ENCODE assay signal across 1 cellular context in the genomic region with DNA sequence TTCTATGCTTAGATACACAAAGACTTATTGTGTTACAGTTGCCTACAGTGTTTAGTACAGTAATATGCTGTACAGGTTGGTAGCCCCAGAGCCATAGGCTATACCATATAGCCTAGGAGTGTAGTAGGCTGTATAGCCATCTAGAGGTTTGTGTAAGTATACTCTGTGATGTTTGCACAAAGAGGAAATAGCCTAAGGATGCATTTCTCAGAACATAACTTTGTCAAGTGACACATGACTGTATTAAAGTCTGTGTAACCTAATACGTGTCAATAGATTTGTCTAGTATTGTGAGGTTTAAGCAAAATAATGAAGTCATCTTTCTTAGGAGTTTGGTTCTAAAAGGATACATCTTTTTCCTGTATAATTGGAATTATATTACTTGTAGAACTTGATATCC.
TF ChIP-seq lines count a peak whose summit lies in the region.

No MANE protein-coding gene starts in this region.

TF ChIP-seq in HEK293, 187 proteins besides CTCF, POLR2A, EP300 and RAD21 (continued from another document):
- TF ChIP-seq, protein P1, sequence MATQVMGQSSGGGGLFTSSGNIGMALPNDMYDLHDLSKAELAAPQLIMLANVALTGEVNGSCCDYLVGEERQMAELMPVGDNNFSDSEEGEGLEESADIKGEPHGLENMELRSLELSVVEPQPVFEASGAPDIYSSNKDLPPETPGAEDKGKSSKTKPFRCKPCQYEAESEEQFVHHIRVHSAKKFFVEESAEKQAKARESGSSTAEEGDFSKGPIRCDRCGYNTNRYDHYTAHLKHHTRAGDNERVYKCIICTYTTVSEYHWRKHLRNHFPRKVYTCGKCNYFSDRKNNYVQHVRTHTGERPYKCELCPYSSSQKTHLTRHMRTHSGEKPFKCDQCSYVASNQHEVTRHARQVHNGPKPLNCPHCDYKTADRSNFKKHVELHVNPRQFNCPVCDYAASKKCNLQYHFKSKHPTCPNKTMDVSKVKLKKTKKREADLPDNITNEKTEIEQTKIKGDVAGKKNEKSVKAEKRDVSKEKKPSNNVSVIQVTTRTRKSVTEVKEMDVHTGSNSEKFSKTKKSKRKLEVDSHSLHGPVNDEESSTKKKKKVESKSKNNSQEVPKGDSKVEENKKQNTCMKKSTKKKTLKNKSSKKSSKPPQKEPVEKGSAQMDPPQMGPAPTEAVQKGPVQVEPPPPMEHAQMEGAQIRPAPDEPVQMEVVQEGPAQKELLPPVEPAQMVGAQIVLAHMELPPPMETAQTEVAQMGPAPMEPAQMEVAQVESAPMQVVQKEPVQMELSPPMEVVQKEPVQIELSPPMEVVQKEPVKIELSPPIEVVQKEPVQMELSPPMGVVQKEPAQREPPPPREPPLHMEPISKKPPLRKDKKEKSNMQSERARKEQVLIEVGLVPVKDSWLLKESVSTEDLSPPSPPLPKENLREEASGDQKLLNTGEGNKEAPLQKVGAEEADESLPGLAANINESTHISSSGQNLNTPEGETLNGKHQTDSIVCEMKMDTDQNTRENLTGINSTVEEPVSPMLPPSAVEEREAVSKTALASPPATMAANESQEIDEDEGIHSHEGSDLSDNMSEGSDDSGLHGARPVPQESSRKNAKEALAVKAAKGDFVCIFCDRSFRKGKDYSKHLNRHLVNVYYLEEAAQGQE (tag by site-specific recombination; IDR thresholded peaks at IDR 0.05): no peak
- TF ChIP-seq ZNF658 (tag by site-specific recombination; IDR thresholded peaks at IDR 0.05) (no peak), ZNF366 (tag by site-specific recombination; conservative IDR thresholded peaks at IDR 0.05) (0 out of 2 replicates have a peak, but pooled peaks have one; percentile 31), ZNF629 (tag by site-specific recombination; IDR thresholded peaks at IDR 0.05) (peak; percentile 57), ZNF416 (tag by site-specific recombination; IDR thresholded peaks at IDR 0.05) (no peak), HOXD13 (CRISPR knock-in tag; IDR thresholded peaks at IDR 0.05; ENCODE audit: borderline replicate concordance) (no peak), ZSCAN23 (tag by site-specific recombination; IDR thresholded peaks at IDR 0.05) (no peak), HOXA7 (CRISPR knock-in tag; IDR thresholded peaks at IDR 0.05; ENCODE audit: borderline replicate concordance) (no peak), TRIM28 (IDR thresholded peaks at IDR 0.05; ENCODE audit: borderline replicate concordance, low read length) (peak; percentile 81; the same call in 1 of the 2 replicates), ZNF660 (tag by site-specific recombination; IDR thresholded peaks at IDR 0.05) (no peak)
- TF ChIP-seq, protein P2, sequence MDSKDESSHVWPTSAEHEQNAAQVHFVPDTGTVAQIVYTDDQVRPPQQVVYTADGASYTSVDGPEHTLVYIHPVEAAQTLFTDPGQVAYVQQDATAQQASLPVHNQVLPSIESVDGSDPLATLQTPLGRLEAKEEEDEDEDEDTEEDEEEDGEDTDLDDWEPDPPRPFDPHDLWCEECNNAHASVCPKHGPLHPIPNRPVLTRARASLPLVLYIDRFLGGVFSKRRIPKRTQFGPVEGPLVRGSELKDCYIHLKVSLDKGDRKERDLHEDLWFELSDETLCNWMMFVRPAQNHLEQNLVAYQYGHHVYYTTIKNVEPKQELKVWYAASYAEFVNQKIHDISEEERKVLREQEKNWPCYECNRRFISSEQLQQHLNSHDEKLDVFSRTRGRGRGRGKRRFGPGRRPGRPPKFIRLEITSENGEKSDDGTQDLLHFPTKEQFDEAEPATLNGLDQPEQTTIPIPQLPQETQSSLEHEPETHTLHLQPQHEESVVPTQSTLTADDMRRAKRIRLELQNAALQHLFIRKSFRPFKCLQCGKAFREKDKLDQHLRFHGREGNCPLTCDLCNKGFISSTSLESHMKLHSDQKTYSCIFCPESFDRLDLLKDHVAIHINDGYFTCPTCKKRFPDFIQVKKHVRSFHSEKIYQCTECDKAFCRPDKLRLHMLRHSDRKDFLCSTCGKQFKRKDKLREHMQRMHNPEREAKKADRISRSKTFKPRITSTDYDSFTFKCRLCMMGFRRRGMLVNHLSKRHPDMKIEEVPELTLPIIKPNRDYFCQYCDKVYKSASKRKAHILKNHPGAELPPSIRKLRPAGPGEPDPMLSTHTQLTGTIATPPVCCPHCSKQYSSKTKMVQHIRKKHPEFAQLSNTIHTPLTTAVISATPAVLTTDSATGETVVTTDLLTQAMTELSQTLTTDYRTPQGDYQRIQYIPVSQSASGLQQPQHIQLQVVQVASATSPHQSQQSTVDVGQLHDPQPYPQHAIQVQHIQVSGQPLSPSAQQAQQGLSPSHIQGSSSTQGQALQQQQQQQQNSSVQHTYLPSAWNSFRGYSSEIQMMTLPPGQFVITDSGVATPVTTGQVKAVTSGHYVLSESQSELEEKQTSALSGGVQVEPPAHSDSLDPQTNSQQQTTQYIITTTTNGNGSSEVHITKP (tag by site-specific recombination; IDR thresholded peaks at IDR 0.05): peak; percentile 51; the same call in 1 of the 2 replicates
- TF ChIP-seq, protein P3, sequence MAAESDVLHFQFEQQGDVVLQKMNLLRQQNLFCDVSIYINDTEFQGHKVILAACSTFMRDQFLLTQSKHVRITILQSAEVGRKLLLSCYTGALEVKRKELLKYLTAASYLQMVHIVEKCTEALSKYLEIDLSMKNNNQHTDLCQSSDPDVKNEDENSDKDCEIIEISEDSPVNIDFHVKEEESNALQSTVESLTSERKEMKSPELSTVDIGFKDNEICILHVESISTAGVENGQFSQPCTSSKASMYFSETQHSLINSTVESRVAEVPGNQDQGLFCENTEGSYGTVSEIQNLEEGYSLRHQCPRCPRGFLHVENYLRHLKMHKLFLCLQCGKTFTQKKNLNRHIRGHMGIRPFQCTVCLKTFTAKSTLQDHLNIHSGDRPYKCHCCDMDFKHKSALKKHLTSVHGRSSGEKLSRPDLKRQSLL (tag by site-specific recombination; IDR thresholded peaks at IDR 0.05): no peak
